ENCODE assay signal across 8 cellular contexts in genomic region chr12:116533343-116534248, GRCh38.
DNase-seq lines count a peak whose midpoint lies in the region; ATAC-seq lines count a peak whose summit lies in the region.

No MANE protein-coding gene starts in this region.

- no peaks in the 10 kb centered on the region for H3K9me3 Mint-ChIP-seq in memory B cell

- H3K4me3 ChIP-seq in effector memory CD4-positive, alpha-beta T cell (ENCODE audit: insufficient read depth, low read depth, low read length, poor library complexity, severe bottlenecking), result peak overlapping the region; percentile 64

- peaks cover 33% of the 10 kb centered on the region for H3K4me1 Mint-ChIP-seq in memory B cell

- no peaks in the 10 kb centered on the region for H3K36me3 Mint-ChIP-seq in memory B cell

- H3K27ac Mint-ChIP-seq in memory B cell, result peak overlapping the region; percentile 93

- H3K27ac ChIP-seq in effector memory CD4-positive, alpha-beta T cell (ENCODE audit: insufficient read depth, low read length, poor library complexity, severe bottlenecking), result no peak overlapping the region

- no peaks in the 10 kb centered on the region for H3K9me3 ChIP-seq in effector memory CD4-positive, alpha-beta T cell (ENCODE audit: control insufficient read depth, low read length)

- no peaks in the 10 kb centered on the region for H3K27me3 ChIP-seq in effector memory CD4-positive, alpha-beta T cell (replicated peaks; ENCODE audit: control insufficient read depth, insufficient read depth, low read length, poor library complexity, severe bottlenecking)

- peaks cover 11% of the 10 kb centered on the region for H3K4me1 ChIP-seq in effector memory CD4-positive, alpha-beta T cell (ENCODE audit: control insufficient read depth, insufficient read depth, low read length, poor library complexity, severe bottlenecking)

- H3K36me3 ChIP-seq in effector memory CD4-positive, alpha-beta T cell (ENCODE audit: control insufficient read depth, insufficient read depth, low read length), result no peaks in the 10 kb centered on the region

- ATAC-seq in HG03354 (IDR thresholded peaks at IDR 0.05; ENCODE audit: poor library complexity, severe bottlenecking, unreplicated experiment), result peak; percentile 65
- peak; percentile 87 for ATAC-seq in memory B cell (ENCODE audit: low read depth)

- H3K4me3 Mint-ChIP-seq in memory B cell, result peak overlapping the region; percentile 97

- DNase-seq in NCI-H2081 (lab: John Stamatoyannopoulos, UW) (peak; percentile 26 to 45), NCI-H2081 treated with DMSO at 0.1 percent for 48 hours (lab: John Stamatoyannopoulos, UW) (no peak), NCI-H82 (lab: John Stamatoyannopoulos, UW) (peak; percentile 97), memory B cell (ENCODE audit: low spot score in 2 of 2) (peak; percentile 72 to 76)
- peak; percentile 91 for DNase-seq in activated CD8-positive, alpha-beta memory T cell treated with anti-CD3 and anti-CD28 coated beads for 24 hours
- DNase-seq in effector memory CD4-positive, alpha-beta T cell, result peak; percentile 38 to 57 (median 42)
- peak; percentile 61 for DNase-seq in stimulated activated CD8-positive, alpha-beta memory T cell treated with anti-CD3 and anti-CD28 coated beads, Interleukin-12 subunit alpha, Interleukin-12 subunit beta, amount 100 ng/mL, for 1 hour (ENCODE audit: low read depth)

- peaks cover 3% of the 10 kb centered on the region for H3K27me3 Mint-ChIP-seq in memory B cell
